Comparison of ENCODE assay signal across 18 cellular contexts in the genomic region with DNA sequence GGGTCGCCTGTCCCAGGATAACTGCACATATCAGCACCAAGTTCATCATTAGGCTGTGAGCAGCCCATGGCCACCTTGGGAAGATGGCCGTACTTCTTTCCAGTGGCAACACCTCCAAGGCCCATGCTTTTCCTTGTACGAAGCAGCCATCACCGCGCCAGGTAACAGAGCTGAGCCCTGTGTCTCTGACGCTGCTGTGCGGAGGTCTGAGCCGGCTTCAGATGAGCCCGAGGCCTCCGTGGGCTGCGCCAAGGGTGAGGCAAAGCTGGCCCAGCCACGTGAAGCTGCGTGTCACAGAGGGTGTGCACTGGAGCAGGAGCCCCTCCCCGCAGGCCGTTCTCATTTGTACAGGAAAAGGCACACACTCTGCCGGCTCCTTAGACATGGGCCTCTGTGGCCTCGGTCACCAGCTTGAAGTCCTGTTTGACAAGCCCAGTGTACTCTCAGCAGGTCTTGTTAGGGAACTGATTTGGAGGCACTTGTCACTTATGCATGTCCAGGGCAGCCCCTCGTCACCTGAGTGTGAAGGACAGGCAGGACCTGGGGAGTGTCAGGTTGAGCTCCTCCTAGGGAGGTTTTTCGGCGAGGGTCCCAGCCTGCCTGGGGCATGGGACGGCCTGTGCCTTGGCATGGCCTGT.
DNase-seq lines count a peak whose midpoint lies in the region; ATAC-seq, FAIRE-seq and TF ChIP-seq lines count a peak whose summit lies in the region.
"Had no signal": no experiment of that assay in that cellular context is flagged by ENCODE, and none has a peak within 500 bp of the region (broad histone marks: within the 10 kb centered on the region; RNA-seq: fewer than 3 reads in every experiment).

No MANE protein-coding gene starts in this region.

- H3K4me2 ChIP-seq in HepG2 (ENCODE audit: low read depth, low read length) = no peak overlapping the region
- H3K4me2 ChIP-seq: A549 had no signal

- WGBS in HepG2 (ENCODE audit: low lambda C conversion rate) = 100% methylated on average over 5 of the region's 21 CpGs
- 75% methylated on average over 4 of the region's 21 CpGs for WGBS in suprapubic skin

- H3K4me1 Mint-ChIP-seq in activated naive CD4-positive, alpha-beta T cell treated with anti-CD3 and anti-CD28 coated beads, Interleukin-2, amount 10 ng/mL, durations not matched to agents 7 days and 5 days = no peaks in the 10 kb centered on the region
- H3K4me1 Mint-ChIP-seq in MCF 10A (ENCODE audit: insufficient read depth, unreplicated experiment) = no peaks in the 10 kb centered on the region

- peaks cover 3 to 11% of the 10 kb centered on the region in 2 experiments; a peak in 4 of 5 replicates for H3K36me3 ChIP-seq in HepG2 (replicated peaks in 1 of 2; ENCODE audit: control insufficient read depth in 1 of 2, insufficient read depth in 2 of 2, low read length in 2 of 2)
- peaks cover 18% of the 10 kb centered on the region for H3K36me3 ChIP-seq in suprapubic skin
- no peaks in the 10 kb centered on the region for H3K36me3 ChIP-seq in SJCRH30

- TF ChIP-seq POLR2A in HepG2 (IDR thresholded peaks at IDR 0.05; ENCODE audit: insufficient read depth in 1 of 2, low read depth in 2 of 2, low read length in 2 of 2) (no peak), suprapubic skin (IDR thresholded peaks at IDR 0.05) (no peak)

- H3K4me3 ChIP-seq in HepG2 (replicated peaks in 1 of 3; ENCODE audit: insufficient read depth in 1 of 3, low read depth in 2 of 3, low read length in 3 of 3) (no peak overlapping the region), suprapubic skin (no peak overlapping the region), SJCRH30 (no peak overlapping the region)
- H3K4me3 ChIP-seq: A549 had no signal

- H3K9me3 Mint-ChIP-seq in activated naive CD4-positive, alpha-beta T cell treated with anti-CD3 and anti-CD28 coated beads, Interleukin-2, amount 10 ng/mL, durations not matched to agents 7 days and 5 days = no peaks in the 10 kb centered on the region
- H3K9me3 Mint-ChIP-seq in MCF 10A (ENCODE audit: unreplicated experiment) = no peaks in the 10 kb centered on the region
- H3K9me3 Mint-ChIP-seq: T-helper 1 cell treated with Interleukin-12 subunit alpha and Interleukin-12 subunit beta and Interleukin-4 antibody, amounts not matched to agents 30 μg/mL and 1 μg/mL, for 36 hours had no signal

- CTCF ChIA-PET in activated naive CD4-positive, alpha-beta T cell treated with anti-CD3 and anti-CD28 coated beads, Interleukin-2, amount 10 ng/mL, durations not matched to agents 7 days and 5 days (lab: Charles Lee) = no interaction called here
- CTCF ChIA-PET in HepG2 (lab: Yijun Ruan, JAX; ENCODE audit: low intra/inter-chr PET ratio, low total read pairs) = no interaction called here
- CTCF ChIA-PET in MCF 10A (lab: Yijun Ruan, JAX) = interaction anchor here (0.5 to 0.6 kb wide), 2 partner anchors 29 to 360 kb away, joined by 3 to 4 read pairs; no protein-coding TSS in a partner anchor

- peak; percentile 10 for DNase-seq in activated naive CD4-positive, alpha-beta T cell treated with anti-CD3 and anti-CD28 coated beads, Interleukin-2, amount 10 ng/mL, durations not matched to agents 7 days and 5 days
- DNase-seq in activated naive CD4-positive, alpha-beta T cell (lab: John Stamatoyannopoulos, UW) = no peak
- peak; percentile 38 for DNase-seq in dermis blood vessel endothelial cell
- DNase-seq in HepG2 (ENCODE audit: low spot score) = no peak
- peak; percentile 66 to 75 for DNase-seq in suprapubic skin (ENCODE audit: low spot score in 2 of 2)
- no peak for DNase-seq in MCF 10A (ENCODE audit: unreplicated experiment)
- no peak for DNase-seq in SJCRH30
- DNase-seq: caudate nucleus; effector CD4-positive, alpha-beta T cell; GOT3; NCI-H1105 treated with DMSO at 0.1 percent for 48 hours; NCI-H69; small intestine; stimulated activated CD4-positive, alpha-beta T cell treated with anti-CD3 and anti-CD28 coated beads, Interleukin-4, amount 100 ng/mL, for 4 hours had no signal

- no peak overlapping the region for H2AFZ ChIP-seq in HepG2 (ENCODE audit: low read length)

- no peaks in the 10 kb centered on the region for H3K9me3 ChIP-seq in HepG2 (ENCODE audit: low read length)
- H3K9me3 ChIP-seq in suprapubic skin = no peaks in the 10 kb centered on the region
- H3K9me3 ChIP-seq in SJCRH30 (replicated peaks) = no peaks in the 10 kb centered on the region
- H3K9me3 ChIP-seq: A549 had no signal

- H3K4me3 Mint-ChIP-seq in activated naive CD4-positive, alpha-beta T cell treated with anti-CD3 and anti-CD28 coated beads, Interleukin-2, amount 10 ng/mL, durations not matched to agents 7 days and 5 days = no peak overlapping the region
- H3K4me3 Mint-ChIP-seq in MCF 10A (ENCODE audit: unreplicated experiment) = no peak overlapping the region
- H3K4me3 Mint-ChIP-seq: T-helper 1 cell treated with Interleukin-12 subunit alpha and Interleukin-12 subunit beta and Interleukin-4 antibody, amounts not matched to agents 30 μg/mL and 1 μg/mL, for 36 hours had no signal

- TF ChIP-seq CTCF in HepG2 (CRISPR knock-in tag; IDR thresholded peaks at IDR 0.05) = no peak
- no peak for TF ChIP-seq CTCF in suprapubic skin (IDR thresholded peaks at IDR 0.05)
- TF ChIP-seq CTCF in MCF 10A (IDR thresholded peaks at IDR 0.05; ENCODE audit: unreplicated experiment) = no peak

- FAIRE-seq in HepG2 (lab: Jason Lieb, UNC) = no peak
- FAIRE-seq: A549, G401.6, small intestine had no signal

- H3K36me3 Mint-ChIP-seq in activated naive CD4-positive, alpha-beta T cell treated with anti-CD3 and anti-CD28 coated beads, Interleukin-2, amount 10 ng/mL, durations not matched to agents 7 days and 5 days = no peaks in the 10 kb centered on the region
- H3K36me3 Mint-ChIP-seq in MCF 10A (ENCODE audit: insufficient read depth, unreplicated experiment) = peaks cover 6% of the 10 kb centered on the region

- H3K27ac ChIP-seq in HepG2 (ENCODE audit: extremely low read length, insufficient read depth, low read length) (peak overlapping the region; percentile 36), suprapubic skin (no peak overlapping the region), SJCRH30 (no peak overlapping the region)
- H3K27ac ChIP-seq: A549 had no signal

- ATAC-seq in HepG2 = peak; percentile 9
- ATAC-seq in GM18511 (IDR thresholded peaks at IDR 0.05; ENCODE audit: unreplicated experiment) = no peak
- ATAC-seq: A549 had no signal

- H3K27ac Mint-ChIP-seq in activated naive CD4-positive, alpha-beta T cell treated with anti-CD3 and anti-CD28 coated beads, Interleukin-2, amount 10 ng/mL, durations not matched to agents 7 days and 5 days = no peak overlapping the region
- H3K27ac Mint-ChIP-seq in MCF 10A (ENCODE audit: low read depth, unreplicated experiment) = no peak overlapping the region
- H3K27ac Mint-ChIP-seq: T-helper 1 cell treated with Interleukin-12 subunit alpha and Interleukin-12 subunit beta and Interleukin-4 antibody, amounts not matched to agents 30 μg/mL and 1 μg/mL, for 36 hours had no signal

- TF ChIP-seq EP300 in HepG2 (IDR thresholded peaks at IDR 0.05; ENCODE audit: low read depth in 2 of 2, low read length in 2 of 2) (no peak), HepG2 (CRISPR knock-in tag; IDR thresholded peaks at IDR 0.05; ENCODE audit: borderline replicate concordance) (no peak), suprapubic skin (IDR thresholded peaks at IDR 0.05) (no peak)

- intact Hi-C loops in HepG2 (cut with micrococcal nuclease; ENCODE audit: unreplicated experiment) (no loop called here), MCF 10A (cut with micrococcal nuclease) (no loop called here)

- no peak overlapping the region for H3K9ac ChIP-seq in HepG2 (ENCODE audit: insufficient read depth, low read depth, low read length)

- H3K79me2 ChIP-seq in HepG2 (ENCODE audit: insufficient read depth, low read length) = no peaks in the 10 kb centered on the region

- BruUV-seq in HepG2 (replicated peaks; lab: Mats Ljungman, UMichigan) (no TSS peak), MCF 10A (replicated peaks; lab: Mats Ljungman, UMichigan) (no TSS peak)

- H3K27me3 ChIP-seq in HepG2 (ENCODE audit: control insufficient read depth in 1 of 2, insufficient read depth in 2 of 2, low read length in 2 of 2) (no peaks in the 10 kb centered on the region), suprapubic skin (no peaks in the 10 kb centered on the region), SJCRH30 (no peaks in the 10 kb centered on the region)

- POLR2A ChIA-PET in HepG2 (lab: Yijun Ruan, JAX) (no interaction called here), MCF 10A (lab: Yijun Ruan, JAX) (no interaction called here)

- in situ Hi-C loops in HepG2 (cut with HindIII; ENCODE audit: extremely low pct_ligation_motif_present, low pct_unique_long_range_greater_than_20kb) = no loop called here

- H4K20me1 ChIP-seq in HepG2 (ENCODE audit: insufficient read depth, low read length) = no peaks in the 10 kb centered on the region

- H3K4me1 ChIP-seq in HepG2 (ENCODE audit: insufficient read depth, low read length) (peaks cover 36% of the 10 kb centered on the region), suprapubic skin (no peaks in the 10 kb centered on the region), SJCRH30 (peaks cover 9% of the 10 kb centered on the region)
- H3K4me1 ChIP-seq: A549 had no signal

- no peaks in the 10 kb centered on the region for H3K27me3 Mint-ChIP-seq in activated naive CD4-positive, alpha-beta T cell treated with anti-CD3 and anti-CD28 coated beads, Interleukin-2, amount 10 ng/mL, durations not matched to agents 7 days and 5 days
- H3K27me3 Mint-ChIP-seq in MCF 10A (ENCODE audit: insufficient read depth, unreplicated experiment) = no peaks in the 10 kb centered on the region

- no peak for TF ChIP-seq RAD21 in HepG2 (CRISPR knock-in tag; IDR thresholded peaks at IDR 0.05)

TF ChIP-seq in HepG2, 621 proteins besides CTCF, POLR2A, EP300 and RAD21:
- TF ChIP-seq AGO2 (optimal IDR thresholded peaks at IDR 0.05; ENCODE audit: low read depth, low read length) = peak; percentile 42
- TF ChIP-seq, protein P1, sequence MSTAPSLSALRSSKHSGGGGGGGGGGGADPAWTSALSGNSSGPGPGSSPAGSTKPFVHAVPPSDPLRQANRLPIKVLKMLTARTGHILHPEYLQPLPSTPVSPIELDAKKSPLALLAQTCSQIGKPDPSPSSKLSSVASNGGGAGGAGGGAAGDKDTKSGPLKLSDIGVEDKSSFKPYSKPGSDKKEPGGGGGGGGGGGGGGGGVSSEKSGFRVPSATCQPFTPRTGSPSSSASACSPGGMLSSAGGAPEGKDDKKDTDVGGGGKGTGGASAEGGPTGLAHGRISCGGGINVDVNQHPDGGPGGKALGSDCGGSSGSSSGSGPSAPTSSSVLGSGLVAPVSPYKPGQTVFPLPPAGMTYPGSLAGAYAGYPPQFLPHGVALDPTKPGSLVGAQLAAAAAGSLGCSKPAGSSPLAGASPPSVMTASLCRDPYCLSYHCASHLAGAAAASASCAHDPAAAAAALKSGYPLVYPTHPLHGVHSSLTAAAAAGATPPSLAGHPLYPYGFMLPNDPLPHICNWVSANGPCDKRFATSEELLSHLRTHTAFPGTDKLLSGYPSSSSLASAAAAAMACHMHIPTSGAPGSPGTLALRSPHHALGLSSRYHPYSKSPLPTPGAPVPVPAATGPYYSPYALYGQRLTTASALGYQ (CRISPR knock-in tag; IDR thresholded peaks at IDR 0.05) = no peak
TF ChIP-seq in HepG2: peak in this region for 1.

Comparison
In these comparisons a context has a peak if more than half of its experiments do, and no peak if none do; other contexts are left out.
1. DNase-seq: peak in activated naive CD4-positive, alpha-beta T cell treated with anti-CD3 and anti-CD28 coated beads, Interleukin-2, amount 10 ng/mL, durations not matched to agents 7 days and 5 days (single experiment), dermis blood vessel endothelial cell (single experiment) and suprapubic skin (2 of 2); none in activated naive CD4-positive, alpha-beta T cell (0 of 4), HepG2 (single experiment), MCF 10A (single experiment) and SJCRH30 (0 of 2).